1 cellular context compared by ENCODE assay signal in the genomic region with DNA sequence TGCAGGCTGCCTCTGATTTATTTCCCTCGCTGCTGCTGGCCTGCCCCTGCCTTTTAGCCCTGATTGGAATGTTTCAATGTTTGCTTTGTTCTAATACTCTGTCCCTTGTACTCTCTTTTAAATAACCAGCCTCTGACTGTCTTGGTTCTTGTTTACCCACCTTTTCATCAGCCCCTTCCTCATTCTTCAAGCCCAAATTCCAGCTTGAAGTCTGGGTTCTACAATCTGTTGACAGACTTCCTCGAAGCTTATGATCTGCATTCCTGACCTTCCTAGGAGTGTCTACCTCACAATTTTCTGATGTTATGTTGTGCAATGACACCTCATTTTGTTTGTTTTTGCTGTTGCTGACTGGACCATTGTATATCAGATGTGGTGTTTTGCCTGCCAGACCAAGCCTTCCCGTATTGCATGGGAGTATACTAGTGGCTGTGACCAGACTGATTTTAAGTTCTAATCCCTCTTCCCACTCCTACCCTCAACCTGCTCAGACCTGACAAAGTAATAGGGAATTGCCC.
A peak's percentile ranks its signal among the peaks of the same experiment; 100 is the strongest.
TF ChIP-seq lines count a peak whose summit lies in the region.

No MANE protein-coding gene starts in this region.

TF ChIP-seq in HepG2, 621 proteins besides CTCF, POLR2A, EP300 and RAD21 (continued from another document and continues in another):
- TF ChIP-seq HNF1B (CRISPR knock-in tag; IDR thresholded peaks at IDR 0.05) (peak; percentile 88), HOXA3 (CRISPR knock-in tag; IDR thresholded peaks at IDR 0.05) (peak; percentile 79), WIZ (CRISPR knock-in tag; IDR thresholded peaks at IDR 0.05) (no peak), ZNF10 (CRISPR knock-in tag; IDR thresholded peaks at IDR 0.05; ENCODE audit: borderline replicate concordance, low read depth) (no peak), RFX5 (IDR thresholded peaks at IDR 0.05; ENCODE audit: low read depth, low read length) (no peak), RARA (CRISPR knock-in tag; IDR thresholded peaks at IDR 0.05) (peak; percentile 98), ZNF7 (CRISPR knock-in tag; IDR thresholded peaks at IDR 0.05) (peak; percentile 46; the same call in 1 of the 2 replicates), MYNN (CRISPR knock-in tag; IDR thresholded peaks at IDR 0.05; ENCODE audit: low read depth) (0 out of 2 replicates have a peak, but pooled peaks have one; percentile 51), AKNA (CRISPR knock-in tag; IDR thresholded peaks at IDR 0.05; ENCODE audit: borderline replicate concordance) (no peak), JUNB (CRISPR knock-in tag; IDR thresholded peaks at IDR 0.05; ENCODE audit: borderline replicate concordance) (no peak; the same call in 1 of the 2 replicates), HDAC6 (IDR thresholded peaks at IDR 0.05; ENCODE audit: low read depth, low read length) (no peak), ZNF224 (CRISPR knock-in tag; IDR thresholded peaks at IDR 0.05) (0 out of 2 replicates have a peak, but pooled peaks have one; percentile 63), CBX5 (CRISPR knock-in tag; IDR thresholded peaks at IDR 0.05; ENCODE audit: borderline replicate concordance) (peak; percentile 88; the same call in 1 of the 2 replicates), MTA1 (CRISPR knock-in tag; IDR thresholded peaks at IDR 0.05; ENCODE audit: borderline replicate concordance) (no peak; the same call in 1 of the 2 replicates), STAT6 (CRISPR knock-in tag; IDR thresholded peaks at IDR 0.05; ENCODE audit: borderline replicate concordance) (0 out of 2 replicates have a peak, but pooled peaks have one; percentile 68), AFF4 (CRISPR knock-in tag; IDR thresholded peaks at IDR 0.05) (no peak; the same call in 1 of the 2 replicates), DNMT3B (CRISPR knock-in tag; conservative IDR thresholded peaks at IDR 0.05) (peak; percentile 91), ZNF124 (CRISPR knock-in tag; IDR thresholded peaks at IDR 0.05) (peak; percentile 92), NR2F2 (IDR thresholded peaks at IDR 0.05; ENCODE audit: borderline replicate concordance, low read depth) (peak; percentile 75), ZNF749 (CRISPR knock-in tag; IDR thresholded peaks at IDR 0.05; ENCODE audit: borderline replicate concordance) (no peak), KDM4B (CRISPR knock-in tag; IDR thresholded peaks at IDR 0.05) (peak; percentile 96), SNAPC2 (CRISPR knock-in tag; IDR thresholded peaks at IDR 0.05) (no peak), TBX2 (CRISPR knock-in tag; IDR thresholded peaks at IDR 0.05; ENCODE audit: borderline replicate concordance) (peak; percentile 93), ZMYM3 (CRISPR knock-in tag; IDR thresholded peaks at IDR 0.05) (no peak; the same call in 1 of the 2 replicates), CBX1 (IDR thresholded peaks at IDR 0.05; ENCODE audit: low read depth) (peak; percentile 44)
- TF ChIP-seq, protein P1, sequence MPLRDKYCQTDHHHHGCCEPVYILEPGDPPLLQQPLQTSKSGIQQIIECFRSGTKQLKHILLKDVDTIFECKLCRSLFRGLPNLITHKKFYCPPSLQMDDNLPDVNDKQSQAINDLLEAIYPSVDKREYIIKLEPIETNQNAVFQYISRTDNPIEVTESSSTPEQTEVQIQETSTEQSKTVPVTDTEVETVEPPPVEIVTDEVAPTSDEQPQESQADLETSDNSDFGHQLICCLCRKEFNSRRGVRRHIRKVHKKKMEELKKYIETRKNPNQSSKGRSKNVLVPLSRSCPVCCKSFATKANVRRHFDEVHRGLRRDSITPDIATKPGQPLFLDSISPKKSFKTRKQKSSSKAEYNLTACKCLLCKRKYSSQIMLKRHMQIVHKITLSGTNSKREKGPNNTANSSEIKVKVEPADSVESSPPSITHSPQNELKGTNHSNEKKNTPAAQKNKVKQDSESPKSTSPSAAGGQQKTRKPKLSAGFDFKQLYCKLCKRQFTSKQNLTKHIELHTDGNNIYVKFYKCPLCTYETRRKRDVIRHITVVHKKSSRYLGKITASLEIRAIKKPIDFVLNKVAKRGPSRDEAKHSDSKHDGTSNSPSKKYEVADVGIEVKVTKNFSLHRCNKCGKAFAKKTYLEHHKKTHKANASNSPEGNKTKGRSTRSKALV (CRISPR knock-in tag; IDR thresholded peaks at IDR 0.05), result peak; percentile 34; the same call in 1 of the 2 replicates
- TF ChIP-seq, protein P2, sequence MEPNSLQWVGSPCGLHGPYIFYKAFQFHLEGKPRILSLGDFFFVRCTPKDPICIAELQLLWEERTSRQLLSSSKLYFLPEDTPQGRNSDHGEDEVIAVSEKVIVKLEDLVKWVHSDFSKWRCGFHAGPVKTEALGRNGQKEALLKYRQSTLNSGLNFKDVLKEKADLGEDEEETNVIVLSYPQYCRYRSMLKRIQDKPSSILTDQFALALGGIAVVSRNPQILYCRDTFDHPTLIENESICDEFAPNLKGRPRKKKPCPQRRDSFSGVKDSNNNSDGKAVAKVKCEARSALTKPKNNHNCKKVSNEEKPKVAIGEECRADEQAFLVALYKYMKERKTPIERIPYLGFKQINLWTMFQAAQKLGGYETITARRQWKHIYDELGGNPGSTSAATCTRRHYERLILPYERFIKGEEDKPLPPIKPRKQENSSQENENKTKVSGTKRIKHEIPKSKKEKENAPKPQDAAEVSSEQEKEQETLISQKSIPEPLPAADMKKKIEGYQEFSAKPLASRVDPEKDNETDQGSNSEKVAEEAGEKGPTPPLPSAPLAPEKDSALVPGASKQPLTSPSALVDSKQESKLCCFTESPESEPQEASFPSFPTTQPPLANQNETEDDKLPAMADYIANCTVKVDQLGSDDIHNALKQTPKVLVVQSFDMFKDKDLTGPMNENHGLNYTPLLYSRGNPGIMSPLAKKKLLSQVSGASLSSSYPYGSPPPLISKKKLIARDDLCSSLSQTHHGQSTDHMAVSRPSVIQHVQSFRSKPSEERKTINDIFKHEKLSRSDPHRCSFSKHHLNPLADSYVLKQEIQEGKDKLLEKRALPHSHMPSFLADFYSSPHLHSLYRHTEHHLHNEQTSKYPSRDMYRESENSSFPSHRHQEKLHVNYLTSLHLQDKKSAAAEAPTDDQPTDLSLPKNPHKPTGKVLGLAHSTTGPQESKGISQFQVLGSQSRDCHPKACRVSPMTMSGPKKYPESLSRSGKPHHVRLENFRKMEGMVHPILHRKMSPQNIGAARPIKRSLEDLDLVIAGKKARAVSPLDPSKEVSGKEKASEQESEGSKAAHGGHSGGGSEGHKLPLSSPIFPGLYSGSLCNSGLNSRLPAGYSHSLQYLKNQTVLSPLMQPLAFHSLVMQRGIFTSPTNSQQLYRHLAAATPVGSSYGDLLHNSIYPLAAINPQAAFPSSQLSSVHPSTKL (CRISPR knock-in tag; IDR thresholded peaks at IDR 0.05), result peak; percentile 100
- TF ChIP-seq, protein P3, sequence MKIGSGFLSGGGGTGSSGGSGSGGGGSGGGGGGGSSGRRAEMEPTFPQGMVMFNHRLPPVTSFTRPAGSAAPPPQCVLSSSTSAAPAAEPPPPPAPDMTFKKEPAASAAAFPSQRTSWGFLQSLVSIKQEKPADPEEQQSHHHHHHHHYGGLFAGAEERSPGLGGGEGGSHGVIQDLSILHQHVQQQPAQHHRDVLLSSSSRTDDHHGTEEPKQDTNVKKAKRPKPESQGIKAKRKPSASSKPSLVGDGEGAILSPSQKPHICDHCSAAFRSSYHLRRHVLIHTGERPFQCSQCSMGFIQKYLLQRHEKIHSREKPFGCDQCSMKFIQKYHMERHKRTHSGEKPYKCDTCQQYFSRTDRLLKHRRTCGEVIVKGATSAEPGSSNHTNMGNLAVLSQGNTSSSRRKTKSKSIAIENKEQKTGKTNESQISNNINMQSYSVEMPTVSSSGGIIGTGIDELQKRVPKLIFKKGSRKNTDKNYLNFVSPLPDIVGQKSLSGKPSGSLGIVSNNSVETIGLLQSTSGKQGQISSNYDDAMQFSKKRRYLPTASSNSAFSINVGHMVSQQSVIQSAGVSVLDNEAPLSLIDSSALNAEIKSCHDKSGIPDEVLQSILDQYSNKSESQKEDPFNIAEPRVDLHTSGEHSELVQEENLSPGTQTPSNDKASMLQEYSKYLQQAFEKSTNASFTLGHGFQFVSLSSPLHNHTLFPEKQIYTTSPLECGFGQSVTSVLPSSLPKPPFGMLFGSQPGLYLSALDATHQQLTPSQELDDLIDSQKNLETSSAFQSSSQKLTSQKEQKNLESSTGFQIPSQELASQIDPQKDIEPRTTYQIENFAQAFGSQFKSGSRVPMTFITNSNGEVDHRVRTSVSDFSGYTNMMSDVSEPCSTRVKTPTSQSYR (CRISPR knock-in tag; IDR thresholded peaks at IDR 0.05; ENCODE audit: borderline replicate concordance), result peak; percentile 58; the same call in 1 of the 2 replicates
